In genomic region chr17:34683390-34683789, GRCh38 we compare ENCODE assay signal across 22 cellular contexts.
"Had no signal": no experiment of that assay in that cellular context is flagged by ENCODE, and none has a peak within 500 bp of the region (broad histone marks: within the 10 kb centered on the region; RNA-seq: fewer than 3 reads in every experiment).

No MANE protein-coding gene starts in this region.

- H3K27ac Mint-ChIP-seq: dendritic cell treated with granulocyte-macrophage colony-stimulating factor and Interleukin-4, amounts not matched to agents 40 ng/mL and 50 ng/mL, for 4 days; mesothelial cell of epicardium; naive B cell; natural killer cell treated with Interleukin-12 subunit alpha and Interleukin-12 subunit beta and Interleukin-15 and Interleukin-18, amount 100 ng/mL, for 72 hours had no signal

- H3K4me3 Mint-ChIP-seq: dendritic cell treated with granulocyte-macrophage colony-stimulating factor and Interleukin-4, amounts not matched to agents 40 ng/mL and 50 ng/mL, for 4 days; mesothelial cell of epicardium; naive B cell; natural killer cell treated with Interleukin-12 subunit alpha and Interleukin-12 subunit beta and Interleukin-15 and Interleukin-18, amount 100 ng/mL, for 72 hours; neural crest cell; stimulated activated naive CD8-positive, alpha-beta T cell treated with anti-CD3 and anti-CD28 coated beads, Interleukin-15, amount 100 ng/mL, for 72 hours had no signal

- DNase-seq: effector memory CD4-positive, alpha-beta T cell; foreskin keratinocyte; heart left ventricle; left cardiac atrium; left lung; mesenchymal stem cell; mucosa of descending colon; naive B cell; pancreas; retina; right lobe of liver; small intestine; stimulated activated CD4-positive, alpha-beta T cell treated with anti-CD3 and anti-CD28 coated beads, Interleukin-15, amount 100 ng/mL, for 24 hours; stimulated activated CD4-positive, alpha-beta T cell treated with anti-CD3 and anti-CD28 coated beads, Interleukin-2, amount 100 ng/mL, for 48 hours; stimulated activated naive CD4-positive, alpha-beta T cell; stimulated activated naive CD8-positive, alpha-beta T cell treated with anti-CD3 and anti-CD28 coated beads, Interleukin-15, amount 100 ng/mL, for 72 hours; trophoblast cell had no signal

- H3K36me3 Mint-ChIP-seq: mesothelial cell of epicardium had no signal

- H3K4me1 Mint-ChIP-seq: mesothelial cell of epicardium; naive B cell; neural crest cell; stimulated activated naive CD8-positive, alpha-beta T cell treated with anti-CD3 and anti-CD28 coated beads, Interleukin-15, amount 100 ng/mL, for 72 hours had no signal

- ATAC-seq: foreskin keratinocyte; gastroesophageal sphincter; heart left ventricle; left cardiac atrium; left lung; mucosa of descending colon; natural killer cell treated with Interleukin-12 subunit alpha and Interleukin-12 subunit beta and Interleukin-15 and Interleukin-18, amount 100 ng/mL, for 72 hours; pancreas; right lobe of liver; stimulated activated naive CD8-positive, alpha-beta T cell treated with anti-CD3 and anti-CD28 coated beads, Interleukin-15, amount 100 ng/mL, for 72 hours had no signal
